11 cellular contexts compared by ENCODE assay signal in the genomic region with DNA sequence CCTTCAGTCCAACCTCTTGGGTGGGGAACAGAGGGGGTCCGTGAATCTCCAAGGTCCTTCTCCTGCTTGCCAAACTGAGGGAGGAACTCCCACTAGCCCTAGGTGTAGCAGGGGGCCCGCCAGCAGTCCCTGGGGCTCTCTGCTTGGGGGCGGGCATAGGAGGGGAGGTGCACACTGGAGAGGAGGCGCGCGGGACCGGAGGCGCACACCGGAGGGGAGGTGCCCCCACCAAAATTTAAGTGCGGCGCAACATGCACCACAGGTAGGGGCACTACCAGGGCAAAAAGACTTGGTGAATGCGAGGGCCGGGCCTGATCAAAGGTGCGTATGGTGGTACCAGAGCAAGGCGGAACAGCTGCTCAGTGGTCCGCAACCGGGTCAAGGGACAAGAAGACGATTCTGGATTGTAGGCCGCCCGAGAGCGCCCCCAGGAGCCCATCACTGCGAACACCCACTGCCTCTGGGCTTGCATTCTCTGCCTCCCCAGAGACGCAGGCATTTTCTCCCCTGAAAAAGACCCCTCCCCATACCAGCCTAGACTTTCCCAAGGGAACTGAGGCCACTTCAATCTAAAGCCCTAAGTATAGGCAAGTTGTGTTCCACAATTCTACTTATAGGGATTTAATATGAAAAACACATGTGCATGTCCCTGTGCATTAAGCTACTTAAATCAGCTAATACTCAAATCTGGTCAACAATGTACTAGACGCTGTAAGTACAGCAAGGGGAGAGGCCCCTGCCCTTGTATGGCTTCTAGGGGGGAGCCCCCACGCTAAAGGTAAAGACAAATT. TPM values are rescaled to one million over a fixed set of nuclear protein-coding genes. Genes with fewer than 3 reads are reported as not detected.
DNase-seq lines count a peak whose midpoint lies in the region; ATAC-seq and TF ChIP-seq lines count a peak whose summit lies in the region.
"Had no signal": no experiment of that assay in that cellular context is flagged by ENCODE, and none has a peak within 500 bp of the region (broad histone marks: within the 10 kb centered on the region; RNA-seq: fewer than 3 reads in every experiment).

No MANE protein-coding gene starts in this region.

- DNase-seq in activated T-cell treated with anti-CD3 and anti-CD28 coated beads, Interleukin-2, amount 50 U/mL, for 24 hours: no peak
- DNase-seq in activated T-cell treated with anti-CD3 and anti-CD28 coated beads for 4 hours (no peak), stomach (no peak), NCI-H2029 (lab: John Stamatoyannopoulos, UW) (no peak)
- no peak for DNase-seq in activated T-helper 1 cell treated with anti-CD3 and anti-CD28 coated beads, Interleukin-12 subunit alpha, Interleukin-12 subunit beta, Interleukin-2, Interleukin-4 antibody, amounts not matched to agents 30 ng/mL and 10 ng/mL and 1 ng/mL, durations not matched to agents 14 hours and 24 hours and 36 hours (ENCODE audit: low spot score)
- no peak for DNase-seq in activated CD4-positive, CD25-positive, alpha-beta regulatory T cell treated with anti-CD3 and anti-CD28 coated beads, Interleukin-2, amount 50 U/mL, for 72 hours
- DNase-seq: aorta, BE2C, NCI-H1105 had no signal

- H3K4me3 ChIP-seq in iPS-11a (ENCODE audit: low read depth, low read length): peak overlapping the region; percentile 55
- peak overlapping the region in 3 of 4 donors; percentile 28 to 40 (median 35) for H3K4me3 ChIP-seq in stomach

- TF ChIP-seq EP300 in stomach (IDR thresholded peaks at IDR 0.05): no peak

- intact Hi-C loops in activated T-helper 1 cell treated with anti-CD3 and anti-CD28 coated beads, Interleukin-12 subunit alpha, Interleukin-12 subunit beta, Interleukin-2, Interleukin-4 antibody, amounts not matched to agents 30 ng/mL and 10 ng/mL and 1 ng/mL, durations not matched to agents 14 hours and 24 hours and 36 hours (cut with micrococcal nuclease): no loop called here
- intact Hi-C loops in stomach (cut with DNase I; ENCODE audit: low total_unique reads): no loop called here

- no peaks in the 10 kb centered on the region for H3K36me3 Mint-ChIP-seq in activated T-cell treated with anti-CD3 and anti-CD28 coated beads, Interleukin-2, amount 50 U/mL, for 24 hours (ENCODE audit: low read depth)
- H3K36me3 Mint-ChIP-seq in activated T-helper 1 cell treated with anti-CD3 and anti-CD28 coated beads, Interleukin-12 subunit alpha, Interleukin-12 subunit beta, Interleukin-2, Interleukin-4 antibody, amounts not matched to agents 30 ng/mL and 10 ng/mL and 1 ng/mL, durations not matched to agents 14 hours and 24 hours and 36 hours (ENCODE audit: low read depth): no peaks in the 10 kb centered on the region

- H3K9me3 ChIP-seq in stomach: no peaks in the 10 kb centered on the region
- H3K9me3 ChIP-seq: BE2C had no signal

- H3K27me3 Mint-ChIP-seq in activated T-cell treated with anti-CD3 and anti-CD28 coated beads, Interleukin-2, amount 50 U/mL, for 24 hours: peaks cover 53% of the 10 kb centered on the region
- H3K27me3 Mint-ChIP-seq in activated T-helper 1 cell treated with anti-CD3 and anti-CD28 coated beads, Interleukin-12 subunit alpha, Interleukin-12 subunit beta, Interleukin-2, Interleukin-4 antibody, amounts not matched to agents 30 ng/mL and 10 ng/mL and 1 ng/mL, durations not matched to agents 14 hours and 24 hours and 36 hours (ENCODE audit: insufficient read depth): peaks cover 41% of the 10 kb centered on the region

- H3K27ac ChIP-seq in stomach: peak overlapping the region in 1 of 5 donors; percentile 76

- 49 to 61% (median 50%) methylated on average over 24 to 25 of the region's 25 CpGs for WGBS in stomach, 5 donors

- H3K4me3 Mint-ChIP-seq in activated T-cell treated with anti-CD3 and anti-CD28 coated beads, Interleukin-2, amount 50 U/mL, for 24 hours: peak overlapping the region; percentile 58
- peak overlapping the region; percentile 65 for H3K4me3 Mint-ChIP-seq in activated T-helper 1 cell treated with anti-CD3 and anti-CD28 coated beads, Interleukin-12 subunit alpha, Interleukin-12 subunit beta, Interleukin-2, Interleukin-4 antibody, amounts not matched to agents 30 ng/mL and 10 ng/mL and 1 ng/mL, durations not matched to agents 14 hours and 24 hours and 36 hours

- peaks cover 0 to 8% (median 0%) of the 10 kb centered on the region in 3 donors for H3K27me3 ChIP-seq in stomach

- TF ChIP-seq CTCF in stomach (IDR thresholded peaks at IDR 0.05): no peak

- TF ChIP-seq POLR2A in stomach (IDR thresholded peaks at IDR 0.05): no peak

- H3K4me1 Mint-ChIP-seq in activated T-cell treated with anti-CD3 and anti-CD28 coated beads, Interleukin-2, amount 50 U/mL, for 24 hours (ENCODE audit: low read depth): peaks cover 10% of the 10 kb centered on the region
- peaks cover 14% of the 10 kb centered on the region for H3K4me1 Mint-ChIP-seq in activated T-helper 1 cell treated with anti-CD3 and anti-CD28 coated beads, Interleukin-12 subunit alpha, Interleukin-12 subunit beta, Interleukin-2, Interleukin-4 antibody, amounts not matched to agents 30 ng/mL and 10 ng/mL and 1 ng/mL, durations not matched to agents 14 hours and 24 hours and 36 hours (ENCODE audit: low read depth)

- H3K27ac Mint-ChIP-seq in activated T-cell treated with anti-CD3 and anti-CD28 coated beads, Interleukin-2, amount 50 U/mL, for 24 hours: no peak overlapping the region
- no peak overlapping the region for H3K27ac Mint-ChIP-seq in activated T-helper 1 cell treated with anti-CD3 and anti-CD28 coated beads, Interleukin-12 subunit alpha, Interleukin-12 subunit beta, Interleukin-2, Interleukin-4 antibody, amounts not matched to agents 30 ng/mL and 10 ng/mL and 1 ng/mL, durations not matched to agents 14 hours and 24 hours and 36 hours

- peaks cover 5 to 35% (median 12%) of the 10 kb centered on the region in 4 donors for H3K4me1 ChIP-seq in stomach
- H3K4me1 ChIP-seq: BE2C had no signal

- ATAC-seq in HG02588 (IDR thresholded peaks at IDR 0.05; ENCODE audit: unreplicated experiment): no peak

- no peaks in the 10 kb centered on the region for H3K36me3 ChIP-seq in stomach
- H3K36me3 ChIP-seq: BE2C had no signal

- H3K9me3 Mint-ChIP-seq in activated T-cell treated with anti-CD3 and anti-CD28 coated beads, Interleukin-2, amount 50 U/mL, for 24 hours: no peaks in the 10 kb centered on the region
- no peaks in the 10 kb centered on the region for H3K9me3 Mint-ChIP-seq in activated T-helper 1 cell treated with anti-CD3 and anti-CD28 coated beads, Interleukin-12 subunit alpha, Interleukin-12 subunit beta, Interleukin-2, Interleukin-4 antibody, amounts not matched to agents 30 ng/mL and 10 ng/mL and 1 ng/mL, durations not matched to agents 14 hours and 24 hours and 36 hours

RNA-seq across cellular contexts. Expression of a gene that starts 50.6 kb away (rescaled TPM):
- total RNA-seq in activated T-helper 1 cell treated with anti-CD3 and anti-CD28 coated beads, Interleukin-12 subunit alpha, Interleukin-12 subunit beta, Interleukin-2, Interleukin-4 antibody, amounts not matched to agents 30 ng/mL and 10 ng/mL and 1 ng/mL, durations not matched to agents 14 hours and 24 hours and 36 hours: not detected in 2 replicates
- 100 to 1,000 TPM in 1 of 5 donors, 10 to 100 TPM in 4; 24.5 to 180 (median 70.1) TPM for total RNA-seq in stomach
- 100 to 1,000 TPM in 1 of 3 donors, 10 to 100 TPM in 2; 43.5 to 116 (median 54.4) TPM for polyA plus RNA-seq in stomach

RNA-seq across cellular contexts. Expression of a gene that starts 53.3 kb away (rescaled TPM):
- total RNA-seq in activated T-helper 1 cell treated with anti-CD3 and anti-CD28 coated beads, Interleukin-12 subunit alpha, Interleukin-12 subunit beta, Interleukin-2, Interleukin-4 antibody, amounts not matched to agents 30 ng/mL and 10 ng/mL and 1 ng/mL, durations not matched to agents 14 hours and 24 hours and 36 hours: 17.9 TPM in 2 replicates
- total RNA-seq in stomach: 100 to 1,000 TPM in 1 of 5 donors, 10 to 100 TPM in 4; 18.8 to 220 (median 61.4) TPM
- 10 to 100 TPM in 2 of 3 donors, 1 to 10 TPM in 1; 6.8 to 10.8 (median 10.5) TPM for polyA plus RNA-seq in stomach

Comparison
In these comparisons a context has a peak if more than half of its experiments do, and no peak if none do; other contexts are left out.
1. RNA of a gene that starts 50.6 kb away (total RNA-seq): 24.5 to 180 TPM in stomach; not detected in activated T-helper 1 cell treated with anti-CD3 and anti-CD28 coated beads, Interleukin-12 subunit alpha, Interleukin-12 subunit beta, Interleukin-2, Interleukin-4 antibody, amounts not matched to agents 30 ng/mL and 10 ng/mL and 1 ng/mL, durations not matched to agents 14 hours and 24 hours and 36 hours; every median in the first group is over 10 times any median in the second.